Comparison of ENCODE assay signal across 8 cellular contexts in the genomic region with DNA sequence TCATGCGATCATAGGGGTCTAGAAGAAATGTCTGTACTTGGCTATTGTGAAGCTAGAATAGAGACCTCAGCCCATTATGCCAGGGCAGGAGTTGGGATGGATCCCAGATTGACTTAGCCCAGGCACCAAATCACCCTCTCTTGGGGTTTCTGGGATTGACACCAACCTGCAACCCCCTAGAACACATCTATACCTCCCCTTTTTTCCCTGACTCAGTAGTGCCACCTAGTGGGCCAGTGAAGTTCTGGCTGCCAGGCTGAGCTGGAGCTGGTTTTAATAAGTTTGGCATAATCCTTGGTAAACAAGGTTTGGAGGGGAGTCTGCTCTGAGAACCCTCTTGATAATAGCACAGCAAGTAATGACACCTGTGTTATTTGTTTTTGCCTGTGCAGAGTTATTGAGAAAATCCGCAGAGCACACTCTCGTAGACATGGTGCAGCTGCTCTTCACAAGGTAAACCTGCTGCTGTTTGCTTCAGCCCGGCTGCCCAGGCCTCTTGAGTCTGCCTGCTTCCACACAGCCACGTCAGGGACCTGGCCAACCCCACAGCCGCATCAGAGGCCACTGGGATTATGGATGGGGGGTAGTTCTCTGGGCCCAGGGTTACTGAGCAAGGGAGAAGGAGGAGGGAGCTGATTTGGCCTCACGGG.
A peak's percentile ranks its signal among the peaks of the same experiment; 100 is the strongest.
DNase-seq lines count a peak whose midpoint lies in the region; ATAC-seq and TF ChIP-seq lines count a peak whose summit lies in the region.

No MANE protein-coding gene starts in this region.

- H3K27me3 ChIP-seq in brain microvascular endothelial cell (replicated peaks): no peaks in the 10 kb centered on the region

- peak; percentile 96 for TF ChIP-seq CTCF in brain microvascular endothelial cell (IDR thresholded peaks at IDR 0.05; ENCODE audit: low read depth, low read length, missing control alignments)

- no peak overlapping the region for H3K4me3 ChIP-seq in brain microvascular endothelial cell (ENCODE audit: low read depth, low read length)

- H3K36me3 ChIP-seq in brain microvascular endothelial cell (replicated peaks): peaks cover 55% of the 10 kb centered on the region

- in situ Hi-C loops in brain microvascular endothelial cell (cut with HindIII; ENCODE audit: low pct_ligation_motif_present, low sequenced_read_pairs): no loop called here

- DNase-seq in DMS 273 (lab: John Stamatoyannopoulos, UW; ENCODE audit: unreplicated experiment) (peak; percentile 82), DMS 273 treated with DMSO at 0.1 percent for 48 hours (lab: John Stamatoyannopoulos, UW) (no peak), NCI-H2029 (lab: John Stamatoyannopoulos, UW) (peak; percentile 76), UCSD-AML1 (lab: John Stamatoyannopoulos, UW; ENCODE audit: unreplicated experiment) (peak; percentile 47), brain microvascular endothelial cell (peak; percentile 25), islet precursor cell (peak; percentile 75)
- peak; percentile 51 to 73 for DNase-seq in stimulated activated CD4-positive, alpha-beta T cell treated with anti-CD3 and anti-CD28 coated beads, Interleukin-1b, Interleukin-23, amount 100 ng/mL, for 4 hours (ENCODE audit: low read depth in 2 of 2)

- no peak for ATAC-seq in HG03565 (IDR thresholded peaks at IDR 0.05; ENCODE audit: unreplicated experiment)

- no peak overlapping the region for H3K27ac ChIP-seq in brain microvascular endothelial cell
